In genomic region chr10:29807407-29807806, GRCh38 we compare ENCODE assay signal across 16 cellular contexts.
DNase-seq lines count a peak whose midpoint lies in the region; TF ChIP-seq lines count a peak whose summit lies in the region.
"Had no signal": no experiment of that assay in that cellular context is flagged by ENCODE, and none has a peak within 500 bp of the region (broad histone marks: within the 10 kb centered on the region; RNA-seq: fewer than 3 reads in every experiment).

No MANE protein-coding gene starts in this region.

- peaks cover 2 to 17% of the 10 kb centered on the region in 2 donors for H3K27me3 Mint-ChIP-seq in CD4-positive, alpha-beta memory T cell
- H3K27me3 Mint-ChIP-seq in neural progenitor cell (ENCODE audit: insufficient read depth, low read depth), result no peaks in the 10 kb centered on the region

- H3K27ac Mint-ChIP-seq in CD4-positive, alpha-beta memory T cell, result no peak overlapping the region
- no peak overlapping the region for H3K27ac Mint-ChIP-seq in neural progenitor cell
- H3K27ac Mint-ChIP-seq: activated T-helper 17 cell treated with anti-CD3 and anti-CD28 coated beads, Interleukin-2, amount 50 U/mL, for 72 hours; H9; progenitor cell of endocrine pancreas had no signal

- H3K4me2 ChIP-seq in osteoblast (ENCODE audit: insufficient read depth, low read length) (no peak overlapping the region), neural progenitor cell (no peak overlapping the region)

- no peak overlapping the region for H2AFZ ChIP-seq in osteoblast (ENCODE audit: low read length)
- H2AFZ ChIP-seq in neural progenitor cell (replicated peaks), result no peak overlapping the region

- H3K79me2 ChIP-seq in osteoblast (ENCODE audit: insufficient read depth, low read length) (no peaks in the 10 kb centered on the region), neural progenitor cell (ENCODE audit: low read depth) (no peaks in the 10 kb centered on the region)

- intact Hi-C loops in CD4-positive, alpha-beta memory T cell (cut with micrococcal nuclease), result no loop called here

- DNase-seq in AG09309 (ENCODE audit: low read depth) (peak; percentile 13), NCI-H226 (peak; percentile 77), epithelial cell of esophagus (ENCODE audit: low read depth) (peak; percentile 98), osteoblast (ENCODE audit: insufficient read length, low spot score, missing footprints) (peak; percentile 63), neural progenitor cell (ENCODE audit: low spot score) (no peak), AML-193 (lab: John Stamatoyannopoulos, UW) (no peak)
- DNase-seq in CD4-positive, alpha-beta memory T cell, result no peak
- no peak for DNase-seq in activated CD4-positive, CD25-positive, alpha-beta regulatory T cell (lab: John Stamatoyannopoulos, UW)
- DNase-seq: activated CD4-positive, alpha-beta T cell treated with anti-CD3 and anti-CD28 coated beads for 48 hours; caudate nucleus; H9; Karpas-422; SJCRH30 had no signal

- no peak for TF ChIP-seq CTCF in AG09309 (IDR thresholded peaks at IDR 0.05; ENCODE audit: control insufficient read depth, insufficient read depth, low read depth, low read length, missing control alignments)
- no peak for TF ChIP-seq CTCF in epithelial cell of esophagus (IDR thresholded peaks at IDR 0.05; ENCODE audit: insufficient read depth, low read depth, low read length, missing control alignments)
- no peak for TF ChIP-seq CTCF in osteoblast (IDR thresholded peaks at IDR 0.05; ENCODE audit: extremely low read depth, low read depth, low read length)
- TF ChIP-seq CTCF in neural progenitor cell (IDR thresholded peaks at IDR 0.05), result no peak

- H3K9me3 ChIP-seq in osteoblast (ENCODE audit: low read depth, low read length) (no peaks in the 10 kb centered on the region), neural progenitor cell (ENCODE audit: low read depth) (no peaks in the 10 kb centered on the region)
- no peaks in the 10 kb centered on the region for H3K9me3 ChIP-seq in CD4-positive, alpha-beta memory T cell (ENCODE audit: control insufficient read depth in 1 of 2, low read length in 2 of 2)
- H3K9me3 ChIP-seq: SJCRH30 had no signal

- peaks cover 0 to 23% (median 6%) of the 10 kb centered on the region in 4 donors for H3K4me1 Mint-ChIP-seq in CD4-positive, alpha-beta memory T cell
- peaks cover 7% of the 10 kb centered on the region for H3K4me1 Mint-ChIP-seq in neural progenitor cell
- H3K4me1 Mint-ChIP-seq: H9 had no signal

- no peaks in the 10 kb centered on the region for H3K36me3 Mint-ChIP-seq in CD4-positive, alpha-beta memory T cell
- no peaks in the 10 kb centered on the region for H3K36me3 Mint-ChIP-seq in neural progenitor cell

- H4K20me1 ChIP-seq in osteoblast (ENCODE audit: insufficient read depth, low read length) (no peaks in the 10 kb centered on the region), neural progenitor cell (ENCODE audit: low read depth) (no peaks in the 10 kb centered on the region)

- POLR2A ChIA-PET in CD4-positive, alpha-beta memory T cell (lab: Charles Lee; ENCODE audit: partially characterized antibody), result no interaction called here

- H3K9me3 Mint-ChIP-seq in CD4-positive, alpha-beta memory T cell, result peaks cover 0 to 14% (median 0%) of the 10 kb centered on the region in 8 donors
- no peaks in the 10 kb centered on the region for H3K9me3 Mint-ChIP-seq in neural progenitor cell
- H3K9me3 Mint-ChIP-seq: H9 had no signal

- H3K27ac ChIP-seq in osteoblast (ENCODE audit: low read depth, low read length) (no peak overlapping the region), neural progenitor cell (no peak overlapping the region)
- no peak overlapping the region for H3K27ac ChIP-seq in CD4-positive, alpha-beta memory T cell (ENCODE audit: low read depth, low read length)
- H3K27ac ChIP-seq: C4-2B, SJCRH30 had no signal

- no peaks in the 10 kb centered on the region for H3F3A ChIP-seq in neural progenitor cell (ENCODE audit: low read depth)

- CTCF ChIA-PET in CD4-positive, alpha-beta memory T cell (lab: Charles Lee; ENCODE audit: partially characterized antibody), result no interaction called here

- no peak overlapping the region for H3K4me3 Mint-ChIP-seq in CD4-positive, alpha-beta memory T cell
- H3K4me3 Mint-ChIP-seq in neural progenitor cell, result no peak overlapping the region
- H3K4me3 Mint-ChIP-seq: activated T-helper 17 cell treated with anti-CD3 and anti-CD28 coated beads, Interleukin-2, amount 50 U/mL, for 72 hours; H9 had no signal

- H3K27me3 ChIP-seq in osteoblast (ENCODE audit: insufficient read depth, low read length), result no peaks in the 10 kb centered on the region
- H3K27me3 ChIP-seq in CD4-positive, alpha-beta memory T cell (ENCODE audit: insufficient read depth, low read length), result no peaks in the 10 kb centered on the region
- H3K27me3 ChIP-seq in neural progenitor cell, result no peaks in the 10 kb centered on the region
- H3K27me3 ChIP-seq: SJCRH30 had no signal

- H3K4me3 ChIP-seq in AG09309 (ENCODE audit: control insufficient read depth, low read depth, low read length) (no peak overlapping the region), epithelial cell of esophagus (ENCODE audit: low read length) (no peak overlapping the region), osteoblast (ENCODE audit: insufficient read depth, low read length) (no peak overlapping the region), neural progenitor cell (no peak overlapping the region)
- H3K4me3 ChIP-seq in CD4-positive, alpha-beta memory T cell (ENCODE audit: low read length in 2 of 2), result no peak overlapping the region
- H3K4me3 ChIP-seq: SJCRH30 had no signal

- peaks cover 59% of the 10 kb centered on the region for H3K4me1 ChIP-seq in osteoblast (ENCODE audit: insufficient read depth, low read length)
- peaks cover 6% of the 10 kb centered on the region for H3K4me1 ChIP-seq in CD4-positive, alpha-beta memory T cell (ENCODE audit: insufficient read depth, low read length)
- H3K4me1 ChIP-seq in neural progenitor cell, result no peaks in the 10 kb centered on the region

- no peak overlapping the region for H3K9ac ChIP-seq in neural progenitor cell

- H3K36me3 ChIP-seq in osteoblast (ENCODE audit: insufficient read depth, low read length) (no peaks in the 10 kb centered on the region), neural progenitor cell (no peaks in the 10 kb centered on the region)
- no peaks in the 10 kb centered on the region for H3K36me3 ChIP-seq in CD4-positive, alpha-beta memory T cell (ENCODE audit: insufficient read depth, low read length)
- H3K36me3 ChIP-seq: SJCRH30 had no signal

Comparison
In these comparisons a context has a peak if more than half of its experiments do, and no peak if none do; other contexts are left out.
1. DNase-seq: peak in AG09309 (single experiment), NCI-H226 (single experiment), epithelial cell of esophagus (single experiment) and osteoblast (single experiment); none in CD4-positive, alpha-beta memory T cell (0 of 5), activated CD4-positive, CD25-positive, alpha-beta regulatory T cell (0 of 4), neural progenitor cell (single experiment) and AML-193 (0 of 2).